In genomic region chr2:7194950-7195349, GRCh38 we compare ENCODE assay signal across 10 cellular contexts.
"Had no signal": no experiment of that assay in that cellular context is flagged by ENCODE, and none has a peak within 500 bp of the region (broad histone marks: within the 10 kb centered on the region; RNA-seq: fewer than 3 reads in every experiment).

No MANE protein-coding gene starts in this region.

- H3K4me3 Mint-ChIP-seq: GM23338, HFFc6 had no signal

- H2AFZ ChIP-seq: GM23338 had no signal

- H3K4me3 ChIP-seq: GM23338, HAP-1, K562 had no signal

- H3K27ac ChIP-seq: KMS-11 had no signal

- H3K36me3 ChIP-seq: HAP-1 had no signal

- H3K4me2 ChIP-seq: GM23338, KMS-11 had no signal

- H3K9ac ChIP-seq: KMS-11 had no signal

- FAIRE-seq: HTR-8/SVneo, K562 had no signal

- ATAC-seq: GM23338, HCT116, K562 had no signal

- H3K27ac Mint-ChIP-seq: GM23338, HFFc6 had no signal

- H3K4me1 ChIP-seq: HAP-1 had no signal

- DNase-seq: H7, HFFc6, IMR-90, Karpas-422 had no signal

- H3K9me3 ChIP-seq: HAP-1 had no signal
